ENCODE assay signal across 15 cellular contexts in the genomic region with DNA sequence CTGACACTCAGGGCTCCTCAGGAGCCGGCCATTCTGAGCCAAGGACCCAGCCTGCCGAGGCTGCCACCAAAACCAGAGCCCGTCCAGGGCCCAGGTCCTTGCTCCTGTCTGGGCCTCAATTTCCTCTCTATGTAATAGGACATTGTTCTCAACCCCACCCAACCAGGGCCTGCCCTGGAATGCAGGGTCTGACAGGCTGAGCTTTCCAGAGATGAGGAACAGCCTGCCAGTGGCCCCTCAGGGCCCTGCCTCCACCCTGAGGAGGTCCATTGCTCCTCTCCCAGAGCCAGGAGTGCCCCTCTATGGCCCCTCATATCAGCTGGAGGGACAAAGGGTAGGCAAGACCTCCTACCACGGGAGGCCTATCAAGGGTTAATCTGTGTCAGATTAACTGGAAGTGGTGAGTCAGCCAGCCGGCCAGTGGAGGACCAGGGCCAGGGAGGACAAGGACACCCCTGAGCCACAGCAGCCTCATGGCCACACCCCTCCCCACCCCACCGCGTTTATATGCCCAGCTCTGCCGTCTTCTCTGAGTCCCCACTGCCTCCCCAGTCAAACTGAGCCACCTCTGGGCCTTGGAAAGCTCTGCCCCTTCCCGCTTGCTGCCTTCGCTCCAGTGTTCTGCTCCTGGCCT. TPM values are rescaled to one million over a fixed set of nuclear protein-coding genes. Genes with fewer than 3 reads are reported as not detected.
DNase-seq lines count a peak whose midpoint lies in the region; FAIRE-seq and TF ChIP-seq lines count a peak whose summit lies in the region.
"Had no signal": no experiment of that assay in that cellular context is flagged by ENCODE, and none has a peak within 500 bp of the region (broad histone marks: within the 10 kb centered on the region; RNA-seq: fewer than 3 reads in every experiment).

No MANE protein-coding gene starts in this region.

- no peaks in the 10 kb centered on the region for H3K9me3 Mint-ChIP-seq in nephron

- peak overlapping the region; percentile 53; the same call in 1 of the 2 replicates for H2BK12ac ChIP-seq in H1 (ENCODE audit: low read depth, low read length)

- no peak overlapping the region for H3K9ac ChIP-seq in H1 (replicated peaks in 1 of 4; ENCODE audit: extremely low read depth in 1 of 4, low read depth in 3 of 4, low read length in 3 of 4)

- H4K8ac ChIP-seq in H1 (ENCODE audit: extremely low read depth, insufficient read depth, low read length), result no peak overlapping the region

- no peak for TF ChIP-seq CTCF in BE2C (IDR thresholded peaks at IDR 0.05; ENCODE audit: low read depth, low read length)
- TF ChIP-seq CTCF in H1 (IDR thresholded peaks at IDR 0.05; ENCODE audit: control extremely low read depth in 1 of 3, insufficient read depth in 1 of 3, low read depth in 1 of 3, low read length in 3 of 3), result no peak
- TF ChIP-seq CTCF in nephron (IDR thresholded peaks at IDR 0.05; ENCODE audit: unreplicated experiment in 3 of 3), result no peak

- H3K79me1 ChIP-seq in H1 (ENCODE audit: low read depth, low read length), result no peaks in the 10 kb centered on the region

- TF ChIP-seq POLR2A in H1 (IDR thresholded peaks at IDR 0.05; ENCODE audit: control extremely low read depth in 1 of 2, low read depth in 2 of 2, low read length in 2 of 2), result no peak

- 0 out of 2 replicates have a peak overlapping the region, but pooled peaks have one; percentile 13 for H2BK20ac ChIP-seq in H1 (ENCODE audit: low read length)

- DNase-seq in BE2C (peak; percentile 57), H1 (ENCODE audit: low read depth in 1 of 2, low spot score in 2 of 2) (no peak), NCI-H187 treated with DMSO at 0.1 percent for 48 hours (lab: John Stamatoyannopoulos, UW) (no peak), T1000 (lab: John Stamatoyannopoulos, UW) (no peak), ureter (ENCODE audit: low spot score) (no peak), GOT3 (lab: John Stamatoyannopoulos, UW) (no peak)
- DNase-seq: activated T-cell treated with anti-CD3 and anti-CD28 coated beads, Interleukin-2, amount 50 U/mL, for 1 hour; CD4-positive, CD25-positive, alpha-beta regulatory T cell; HCEC 1CT; KBM-7; NCI-H2081 treated with DMSO at 0.1 percent for 48 hours had no signal

- H2AFZ ChIP-seq in H1 (ENCODE audit: low read length), result no peak overlapping the region

- H3K4me3 Mint-ChIP-seq in nephron, result peak overlapping the region in 2 of 3 experiments; percentile 7 to 8
- H3K4me3 Mint-ChIP-seq: CD4-positive, CD25-positive, alpha-beta regulatory T cell had no signal

- peaks cover 4% of the 10 kb centered on the region; the same call in 1 of the 2 replicates for H3K23me2 ChIP-seq in H1 (ENCODE audit: low read depth, low read length)

- H4K91ac ChIP-seq in H1 (replicated peaks; ENCODE audit: insufficient read length, low read length), result peak overlapping the region; percentile 62

- H2BK5ac ChIP-seq in H1 (ENCODE audit: low read depth, low read length), result peak overlapping the region; percentile 40; the same call in 1 of the 2 replicates

- H3K4me2 ChIP-seq in H1 (ENCODE audit: insufficient read depth in 1 of 2, low read depth in 2 of 2, low read length in 2 of 2), result no peak overlapping the region

- H4K5ac ChIP-seq in H1 (ENCODE audit: insufficient read length, low read depth, low read length), result no peak overlapping the region

- CTCF ChIA-PET in H1 (lab: Charles Lee; ENCODE audit: partially characterized antibody), result interaction anchor here (0.6 to 5.2 kb wide), 15 partner anchors 9 to 1793 kb away, joined by 3 to 24 read pairs (median 6); a partner anchor contains a TSS

- peak overlapping the region; percentile 10 for H3K4ac ChIP-seq in H1 (replicated peaks; ENCODE audit: insufficient read length, low read depth, low read length)

- no peak for TF ChIP-seq RAD21 in Ishikawa (IDR thresholded peaks at IDR 0.05; ENCODE audit: low read depth)
- TF ChIP-seq RAD21 in H1 (IDR thresholded peaks at IDR 0.05 in 1 of 2, conservative IDR thresholded peaks at IDR 0.05 in 1 of 2; ENCODE audit: low read depth in 2 of 2, low read length in 2 of 2), result no peak

- H4K20me1 ChIP-seq in H1 (replicated peaks in 1 of 2; ENCODE audit: control insufficient read depth in 1 of 2, insufficient read depth in 2 of 2, low read length in 2 of 2), result no peaks in the 10 kb centered on the region

- H3K9me3 ChIP-seq in BE2C (no peaks in the 10 kb centered on the region), H1 (ENCODE audit: insufficient read depth in 2 of 2, low read depth in 1 of 2, low read length in 1 of 2) (no peaks in the 10 kb centered on the region)
- H3K9me3 ChIP-seq: ascending aorta had no signal

- H2BK15ac ChIP-seq in H1 (ENCODE audit: low read length), result peak overlapping the region; percentile 10; the same call in 1 of the 2 replicates

- no peak overlapping the region for H3K23ac ChIP-seq in H1 (ENCODE audit: insufficient read length)

- FAIRE-seq in H1 (lab: Jason Lieb, UNC), result no peak

- H3K27me3 ChIP-seq in BE2C, result no peaks in the 10 kb centered on the region
- H3K27me3 ChIP-seq in H1 (replicated peaks in 1 of 4; ENCODE audit: control insufficient read depth in 3 of 4, extremely low read depth in 1 of 4, insufficient read depth in 3 of 4, low read length in 3 of 4), result peaks cover 0 to 7% (median 2%) of the 10 kb centered on the region in 4 experiments; a peak in 3 of 7 replicates
- H3K27me3 ChIP-seq: ascending aorta had no signal

- no peak overlapping the region for H3K27ac ChIP-seq in H1 (ENCODE audit: low read depth, low read length)
- H3K27ac ChIP-seq: ascending aorta, epithelial cell of prostate had no signal

- no peaks in the 10 kb centered on the region for H3K36me3 Mint-ChIP-seq in nephron (ENCODE audit: low read depth)
- H3K36me3 Mint-ChIP-seq: CD4-positive, CD25-positive, alpha-beta regulatory T cell had no signal

- H3K36me3 ChIP-seq in BE2C, result no peaks in the 10 kb centered on the region
- no peaks in the 10 kb centered on the region for H3K36me3 ChIP-seq in H1 (ENCODE audit: control insufficient read depth in 2 of 4, insufficient read depth in 4 of 4, low read length in 3 of 4)
- H3K36me3 ChIP-seq: ascending aorta had no signal

- H3K4me1 ChIP-seq in BE2C (peaks cover 67% of the 10 kb centered on the region), H1 (replicated peaks in 1 of 4; ENCODE audit: control insufficient read depth in 3 of 4, insufficient read depth in 4 of 4, low read length in 3 of 4) (peaks cover 0 to 28% (median 21%) of the 10 kb centered on the region in 4 experiments; a peak in 6 of 7 replicates)

- H3K27ac Mint-ChIP-seq in nephron, result peak overlapping the region in 2 of 3 experiments; percentile 32 to 93

- no peak overlapping the region for H3K14ac ChIP-seq in H1 (ENCODE audit: insufficient read length)

- H3K18ac ChIP-seq in H1 (ENCODE audit: extremely low read depth, low read length), result peak overlapping the region; percentile 86

- H3K27me3 Mint-ChIP-seq in nephron (ENCODE audit: low read depth), result peaks cover 27% of the 10 kb centered on the region

- POLR2A ChIA-PET in H1 (lab: Charles Lee; ENCODE audit: partially characterized antibody), result interaction anchor here (0.6 to 1.9 kb wide), 4 partner anchors 21 to 312 kb away, joined by 3 to 5 read pairs (median 3); no protein-coding TSS in a partner anchor

- no peaks in the 10 kb centered on the region for H3K79me2 ChIP-seq in H1 (ENCODE audit: control insufficient read depth in 1 of 2, insufficient read depth in 2 of 2, low read length in 2 of 2)

- WGBS in H1 (ENCODE audit: extremely low coverage in 1 of 2, insufficient coverage in 1 of 2, insufficient read length in 1 of 2, insufficient replicate concordance in 2 of 2, low coverage in 1 of 2, low lambda C conversion rate in 2 of 2, missing lambda C conversion rate in 1 of 2), 2 experiments, result 77% methylated on average over 10 of the region's 10 CpGs; no CpG with 5 or more reads in 1 of the 2 experiments

- H3K4me1 Mint-ChIP-seq in nephron, result peaks cover 52% of the 10 kb centered on the region

- no peak overlapping the region; the same call in 1 of the 2 replicates for H2AK5ac ChIP-seq in H1 (ENCODE audit: low read depth, low read length)

- H3K56ac ChIP-seq in H1 (replicated peaks; ENCODE audit: insufficient read length, low read depth, low read length), result no peak overlapping the region

- no peak overlapping the region for H2BK120ac ChIP-seq in H1 (replicated peaks; ENCODE audit: low read depth, low read length)

- TF ChIP-seq EP300 in Ishikawa (IDR thresholded peaks at IDR 0.05; ENCODE audit: borderline replicate concordance) (no peak), H1 (IDR thresholded peaks at IDR 0.05; ENCODE audit: borderline replicate concordance in 1 of 2, low read depth in 2 of 2, low read length in 2 of 2) (no peak)

- H3K4me3 ChIP-seq in BE2C (ENCODE audit: low read depth, low read length), result no peak overlapping the region
- no peak overlapping the region for H3K4me3 ChIP-seq in H1 (ENCODE audit: extremely low read depth in 1 of 4, insufficient read depth in 2 of 4, low read depth in 3 of 4, low read length in 4 of 4)
- H3K4me3 ChIP-seq: ascending aorta had no signal

TF ChIP-seq in Ishikawa, 13 proteins besides CTCF, POLR2A, EP300 and RAD21 (continues in another document):
- TF ChIP-seq ZBTB7A (IDR thresholded peaks at IDR 0.05; ENCODE audit: low read depth), result peak; percentile 78; the same call in 1 of the 2 replicates

TF ChIP-seq in H1, 55 proteins besides CTCF, POLR2A, EP300 and RAD21 (continues in another document):
- no peak for TF ChIP-seq BRCA1 (IDR thresholded peaks at IDR 0.05; ENCODE audit: low read depth, low read length)

RNA-seq across cellular contexts. Expression of a gene that starts 6.3 kb away (rescaled TPM):
- polyA plus RNA-seq in BE2C (2012; ENCODE audit: insufficient read depth, insufficient read length, low read depth), result 8.9 TPM
- total RNA-seq in H1 (2021; fragmentation: NEBNext Ultra II Directional; extraction: Animal tissue kit (Norgen Biotek cat#: 25700)), result 1.0 and 2.0 TPM in 2 replicates
- polyA plus RNA-seq in H1 (2011; rRNA removed), result 2.7 and 3.3 TPM in 2 replicates
- 4.3 TPM for polyA plus RNA-seq in H1 (2011; cell fraction: cytosol; rRNA removed)
- 3.7 TPM for polyA plus RNA-seq in H1 (2011; cell fraction: nucleus; rRNA removed)
- 2.1 to 3.9 TPM (median 3.0 TPM) in 4 replicates for polyA plus RNA-seq in H1 (2012, experiment 1 of 2)
- polyA plus RNA-seq in H1 (2012, experiment 2 of 2), result 1.3 TPM
- 2.0 TPM for polyA plus RNA-seq in H1 (2013, experiment 1 of 2)
- polyA plus RNA-seq in H1 (2013, experiment 2 of 2), result 1.5 TPM
- polyA minus RNA-seq in H1 (2011; rRNA and poly(A)+ RNA removed), result 0.61 and 2.4 TPM in 2 replicates
- 3.3 TPM for polyA minus RNA-seq in H1 (2011; cell fraction: cytosol; rRNA and poly(A)+ RNA removed)
- 11.1 TPM for polyA minus RNA-seq in H1 (2011; cell fraction: nucleus; rRNA and poly(A)+ RNA removed)
- 10.2 TPM for total RNA-seq in ureter
- total RNA-seq: ascending aorta; CD4-positive, CD25-positive, alpha-beta regulatory T cell had no signal
- polyA plus RNA-seq: CD4-positive, CD25-positive, alpha-beta regulatory T cell had no signal

RNA-seq across cellular contexts. Expression of a gene that starts 39.8 kb away (rescaled TPM):
- 351 TPM for polyA plus RNA-seq in BE2C (2012; ENCODE audit: insufficient read depth, insufficient read length, low read depth)
- total RNA-seq in H1 (2021; fragmentation: NEBNext Ultra II Directional; extraction: Animal tissue kit (Norgen Biotek cat#: 25700)), result 7.6 and 9.3 TPM in 2 replicates
- polyA plus RNA-seq in H1 (2011; rRNA removed), result 14.5 and 21.0 TPM in 2 replicates
- 11.5 TPM for polyA plus RNA-seq in H1 (2011; cell fraction: cytosol; rRNA removed)
- polyA plus RNA-seq in H1 (2011; cell fraction: nucleus; rRNA removed), result 54.5 TPM
- 9.8 to 16.3 TPM (median 13.8 TPM) in 4 replicates for polyA plus RNA-seq in H1 (2012, experiment 1 of 2)
- polyA plus RNA-seq in H1 (2012, experiment 2 of 2), result 11.1 TPM
- polyA plus RNA-seq in H1 (2013, experiment 1 of 2), result 15.0 TPM
- polyA plus RNA-seq in H1 (2013, experiment 2 of 2), result 14.0 TPM
- 13.8 and 14.4 TPM in 2 replicates for polyA minus RNA-seq in H1 (2011; rRNA and poly(A)+ RNA removed)
- 7.7 TPM for polyA minus RNA-seq in H1 (2011; cell fraction: cytosol; rRNA and poly(A)+ RNA removed)
- 39.6 TPM for polyA minus RNA-seq in H1 (2011; cell fraction: nucleus; rRNA and poly(A)+ RNA removed)
- 50.9 TPM for total RNA-seq in ureter
- total RNA-seq: ascending aorta; CD4-positive, CD25-positive, alpha-beta regulatory T cell had no signal
- polyA plus RNA-seq: CD4-positive, CD25-positive, alpha-beta regulatory T cell had no signal
